Comparison of ENCODE assay signal across 8 cellular contexts in the genomic region with DNA sequence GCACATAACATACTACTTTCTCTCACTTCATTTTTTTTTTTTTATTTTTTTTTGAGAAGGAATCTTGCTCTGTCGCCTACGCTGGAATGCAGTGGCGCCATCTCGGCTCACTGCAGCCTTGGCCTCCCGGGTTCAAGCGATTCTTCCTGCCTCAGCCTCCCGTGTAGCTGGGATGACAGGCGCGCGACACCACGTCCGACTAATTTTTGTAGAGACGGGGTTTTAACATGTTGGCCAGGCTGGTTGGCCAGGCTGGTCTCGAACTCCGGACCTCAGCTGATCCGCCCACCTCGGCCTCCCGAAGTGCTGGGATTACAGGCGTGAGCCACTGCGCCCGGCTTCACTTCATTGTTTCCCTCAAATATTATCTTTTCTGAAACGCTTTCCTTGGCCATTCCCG. TPM values are rescaled to one million over a fixed set of nuclear protein-coding genes. Genes with fewer than 3 reads are reported as not detected.
DNase-seq lines count a peak whose midpoint lies in the region; ATAC-seq and TF ChIP-seq lines count a peak whose summit lies in the region.

No MANE protein-coding gene starts in this region.

- ATAC-seq in GM18498 (IDR thresholded peaks at IDR 0.05; ENCODE audit: unreplicated experiment): no peak

- no peaks in the 10 kb centered on the region for H3K9me3 Mint-ChIP-seq in activated naive CD4-positive, alpha-beta T cell treated with anti-CD3 and anti-CD28 coated beads for 36 hours
- H3K9me3 Mint-ChIP-seq in activated naive CD8-positive, alpha-beta T cell treated with anti-CD3 and anti-CD28 coated beads for 36 hours: no peaks in the 10 kb centered on the region

- H3K27me3 Mint-ChIP-seq in activated naive CD4-positive, alpha-beta T cell treated with anti-CD3 and anti-CD28 coated beads for 36 hours (ENCODE audit: low read depth): no peaks in the 10 kb centered on the region
- H3K27me3 Mint-ChIP-seq in activated naive CD8-positive, alpha-beta T cell treated with anti-CD3 and anti-CD28 coated beads for 36 hours: no peaks in the 10 kb centered on the region

- no peak for TF ChIP-seq RAD21 in liver (IDR thresholded peaks at IDR 0.05)

- peaks cover 14% of the 10 kb centered on the region for H3K36me3 Mint-ChIP-seq in activated naive CD4-positive, alpha-beta T cell treated with anti-CD3 and anti-CD28 coated beads for 36 hours (ENCODE audit: low read depth)
- peaks cover 3% of the 10 kb centered on the region for H3K36me3 Mint-ChIP-seq in activated naive CD8-positive, alpha-beta T cell treated with anti-CD3 and anti-CD28 coated beads for 36 hours

- H3K27ac Mint-ChIP-seq in activated naive CD4-positive, alpha-beta T cell treated with anti-CD3 and anti-CD28 coated beads for 36 hours: no peak overlapping the region
- no peak overlapping the region for H3K27ac Mint-ChIP-seq in activated naive CD8-positive, alpha-beta T cell treated with anti-CD3 and anti-CD28 coated beads for 36 hours

- peaks cover 18% of the 10 kb centered on the region for H3K4me1 Mint-ChIP-seq in activated naive CD4-positive, alpha-beta T cell treated with anti-CD3 and anti-CD28 coated beads for 36 hours (ENCODE audit: low read depth)
- H3K4me1 Mint-ChIP-seq in activated naive CD8-positive, alpha-beta T cell treated with anti-CD3 and anti-CD28 coated beads for 36 hours: peaks cover 14% of the 10 kb centered on the region

- TF ChIP-seq CTCF in liver (IDR thresholded peaks at IDR 0.05; ENCODE audit: low read depth, low read length, missing input control): no peak

- H3K27me3 ChIP-seq in liver (ENCODE audit: control insufficient read depth in 4 of 4, insufficient read depth in 4 of 4, low read length in 3 of 4): no peaks in the 10 kb centered on the region
- H3K27me3 ChIP-seq in thymus (ENCODE audit: control insufficient read depth, insufficient read depth): no peaks in the 10 kb centered on the region

- intact Hi-C loops in activated naive CD4-positive, alpha-beta T cell treated with anti-CD3 and anti-CD28 coated beads for 36 hours (cut with micrococcal nuclease): loop anchor here (1.0 kb wide), 3 partner anchors 24 to 187 kb away; partner anchors contain the start of gene IGSF8
- intact Hi-C loops in posterior vena cava (cut with DNase I): no loop called here

- no peak overlapping the region for H3K9ac ChIP-seq in liver (ENCODE audit: low read depth in 1 of 2, low read length in 2 of 2)

- peaks cover 5 to 37% (median 35%) of the 10 kb centered on the region in 4 donors for H3K4me1 ChIP-seq in liver (ENCODE audit: control insufficient read depth in 4 of 4, insufficient read depth in 4 of 4, low read length in 3 of 4)
- H3K4me1 ChIP-seq in thymus (ENCODE audit: control insufficient read depth, insufficient read depth, low read length): peaks cover 4% of the 10 kb centered on the region

- H3K4me3 Mint-ChIP-seq in activated naive CD4-positive, alpha-beta T cell treated with anti-CD3 and anti-CD28 coated beads for 36 hours: peak overlapping the region; percentile 55
- H3K4me3 Mint-ChIP-seq in activated naive CD8-positive, alpha-beta T cell treated with anti-CD3 and anti-CD28 coated beads for 36 hours: peak overlapping the region; percentile 60

- peak overlapping the region in 2 of 3 donors; percentile 76 to 82 for H3K4me3 ChIP-seq in liver (ENCODE audit: low read depth in 1 of 3, low read length in 3 of 3)
- peak overlapping the region; percentile 74 for H3K4me3 ChIP-seq in thymus (ENCODE audit: low read length)

- H3K36me3 ChIP-seq in liver (ENCODE audit: control insufficient read depth in 4 of 4, insufficient read depth in 3 of 4, low read depth in 1 of 4, low read length in 3 of 4): peaks cover 8 to 38% (median 35%) of the 10 kb centered on the region in 4 donors
- H3K36me3 ChIP-seq in thymus (ENCODE audit: control insufficient read depth, insufficient read depth): peaks cover 30% of the 10 kb centered on the region

- H3K9me3 ChIP-seq in liver (ENCODE audit: control insufficient read depth in 4 of 4, low read length in 3 of 4) (no peaks in the 10 kb centered on the region), thymus (ENCODE audit: control insufficient read depth) (no peaks in the 10 kb centered on the region)

- CTCF ChIA-PET in activated naive CD4-positive, alpha-beta T cell treated with anti-CD3 and anti-CD28 coated beads for 36 hours (lab: Charles Lee): interaction anchor here (0.6 to 2.4 kb wide), 6 partner anchors 10 to 200 kb away, joined by 3 to 11 read pairs (median 5); partner anchors contain the start of gene CASQ1

- 82% methylated on average over 23 of the region's 23 CpGs for WGBS in liver
- WGBS in thymus: 91% methylated on average over 23 of the region's 23 CpGs

- H3K27ac ChIP-seq in liver (ENCODE audit: low read depth in 1 of 2, low read length in 2 of 2): no peak overlapping the region
- no peak overlapping the region for H3K27ac ChIP-seq in thymus (ENCODE audit: low read depth)

- no peak for DNase-seq in activated naive CD4-positive, alpha-beta T cell treated with anti-CD3 and anti-CD28 coated beads for 36 hours
- no peak for DNase-seq in activated naive CD4-positive, alpha-beta T cell treated with anti-CD3 and anti-CD28 coated beads, Interleukin-2, amount 50 U/mL, for 16 hours
- no peak for DNase-seq in activated naive CD8-positive, alpha-beta T cell treated with anti-CD3 and anti-CD28 coated beads for 36 hours
- no peak for DNase-seq in posterior vena cava (ENCODE audit: low spot score)
- DNase-seq in C1 segment of cervical spinal cord (lab: John Stamatoyannopoulos, UW): no peak

TF ChIP-seq in liver, 16 proteins besides CTCF, POLR2A, EP300 and RAD21 (continues in another document):
- no peak for TF ChIP-seq GABPA (IDR thresholded peaks at IDR 0.05 in 1 of 2, conservative IDR thresholded peaks at IDR 0.05 in 1 of 2)
- TF ChIP-seq NR2F2 (IDR thresholded peaks at IDR 0.05): no peak
- no peak for TF ChIP-seq HNF4G (IDR thresholded peaks at IDR 0.05)
- no peak for TF ChIP-seq MAX (IDR thresholded peaks at IDR 0.05)
- TF ChIP-seq RXRA (IDR thresholded peaks at IDR 0.05): no peak
- TF ChIP-seq JUND (IDR thresholded peaks at IDR 0.05): no peak
- no peak for TF ChIP-seq ATF3 (IDR thresholded peaks at IDR 0.05)
- TF ChIP-seq, protein P1, sequence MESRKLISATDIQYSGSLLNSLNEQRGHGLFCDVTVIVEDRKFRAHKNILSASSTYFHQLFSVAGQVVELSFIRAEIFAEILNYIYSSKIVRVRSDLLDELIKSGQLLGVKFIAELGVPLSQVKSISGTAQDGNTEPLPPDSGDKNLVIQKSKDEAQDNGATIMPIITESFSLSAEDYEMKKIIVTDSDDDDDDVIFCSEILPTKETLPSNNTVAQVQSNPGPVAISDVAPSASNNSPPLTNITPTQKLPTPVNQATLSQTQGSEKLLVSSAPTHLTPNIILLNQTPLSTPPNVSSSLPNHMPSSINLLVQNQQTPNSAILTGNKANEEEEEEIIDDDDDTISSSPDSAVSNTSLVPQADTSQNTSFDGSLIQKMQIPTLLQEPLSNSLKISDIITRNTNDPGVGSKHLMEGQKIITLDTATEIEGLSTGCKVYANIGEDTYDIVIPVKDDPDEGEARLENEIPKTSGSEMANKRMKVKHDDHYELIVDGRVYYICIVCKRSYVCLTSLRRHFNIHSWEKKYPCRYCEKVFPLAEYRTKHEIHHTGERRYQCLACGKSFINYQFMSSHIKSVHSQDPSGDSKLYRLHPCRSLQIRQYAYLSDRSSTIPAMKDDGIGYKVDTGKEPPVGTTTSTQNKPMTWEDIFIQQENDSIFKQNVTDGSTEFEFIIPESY (IDR thresholded peaks at IDR 0.05): no peak
- no peak for TF ChIP-seq HNF4A (conservative IDR thresholded peaks at IDR 0.05)
- TF ChIP-seq SP1 (IDR thresholded peaks at IDR 0.05): no peak
- TF ChIP-seq YY1 (IDR thresholded peaks at IDR 0.05): no peak
- TF ChIP-seq TAF1 (conservative IDR thresholded peaks at IDR 0.05): no peak
- TF ChIP-seq FOXA2 (IDR thresholded peaks at IDR 0.05): no peak
- TF ChIP-seq FOXA1 (IDR thresholded peaks at IDR 0.05): no peak
- TF ChIP-seq EGR1 (IDR thresholded peaks at IDR 0.05; ENCODE audit: low read depth in 2 of 2): no peak

RNA-seq across cellular contexts. Expression of gene PEX19, which starts 0.6 kb away (rescaled TPM):
- 10 to 100 TPM; 58.3 to 65.4 TPM for total RNA-seq in activated naive CD4-positive, alpha-beta T cell treated with anti-CD3 and anti-CD28 coated beads for 36 hours
- 10 to 100 TPM; 49.8 to 52.1 TPM for total RNA-seq in activated naive CD8-positive, alpha-beta T cell treated with anti-CD3 and anti-CD28 coated beads for 36 hours
- total RNA-seq in liver (10 to 100 TPM; 24.8 to 73.9 TPM), posterior vena cava (10 to 100 TPM; 54.0 to 60.0 TPM)
- polyA plus RNA-seq in liver (10 to 100 TPM; 33.3 to 54.1 TPM), thymus (20.7 TPM)

RNA-seq across cellular contexts. Expression of gene DCAF8, which starts 23.2 kb away (rescaled TPM):
- 100 to 1,000 TPM; 218 to 226 TPM for total RNA-seq in activated naive CD4-positive, alpha-beta T cell treated with anti-CD3 and anti-CD28 coated beads for 36 hours
- total RNA-seq in activated naive CD8-positive, alpha-beta T cell treated with anti-CD3 and anti-CD28 coated beads for 36 hours: 10 to 100 TPM; 86.9 to 94.1 TPM
- 100 to 1,000 TPM in 1 of 2 donors, 10 to 100 TPM in 1; 80.3 to 199 TPM for total RNA-seq in liver
- 100 to 1,000 TPM in 1 of 2 donors, 10 to 100 TPM in 1; 84.5 to 120 TPM for polyA plus RNA-seq in liver
- 114 TPM for polyA plus RNA-seq in thymus
- total RNA-seq in posterior vena cava: 10 to 100 TPM; 95.3 to 95.5 TPM

RNA-seq across cellular contexts. Expression of gene COPA, which starts 57.5 kb away (rescaled TPM):
- total RNA-seq in activated naive CD4-positive, alpha-beta T cell treated with anti-CD3 and anti-CD28 coated beads for 36 hours: 100 to 1,000 TPM in 1 of 2 experiments, 10 to 100 TPM in 1; 97.8 to 101 TPM
- 100 to 1,000 TPM; 110 to 119 TPM for total RNA-seq in activated naive CD8-positive, alpha-beta T cell treated with anti-CD3 and anti-CD28 coated beads for 36 hours
- total RNA-seq in liver: 100 to 1,000 TPM in 1 of 2 donors, 10 to 100 TPM in 1; 92.7 to 145 TPM
- polyA plus RNA-seq in liver: 10 to 100 TPM; 46.8 to 59.1 TPM
- polyA plus RNA-seq in thymus: 61.5 TPM
- 100 to 1,000 TPM; 165 to 172 TPM for total RNA-seq in posterior vena cava

RNA-seq across cellular contexts. Expression of gene NCSTN, which starts 57.7 kb away (rescaled TPM):
- total RNA-seq in activated naive CD4-positive, alpha-beta T cell treated with anti-CD3 and anti-CD28 coated beads for 36 hours: 10 to 100 TPM; 27.4 to 29.4 TPM
- total RNA-seq in activated naive CD8-positive, alpha-beta T cell treated with anti-CD3 and anti-CD28 coated beads for 36 hours: 10 to 100 TPM; 49.5 to 53.5 TPM
- total RNA-seq in liver (10 to 100 TPM; 36.1 to 44.6 TPM), posterior vena cava (10 to 100 TPM; 57.3 to 78.9 TPM)
- polyA plus RNA-seq in liver (10 to 100 TPM; 32.2 to 39.0 TPM), thymus (40.0 TPM)
